In genomic region chr3:33729993-33730392, GRCh38 we compare ENCODE assay signal across 18 cellular contexts. TPM values are rescaled to one million over a fixed set of nuclear protein-coding genes. Genes with fewer than 3 reads are reported as not detected.
DNase-seq lines count a peak whose midpoint lies in the region; ATAC-seq, FAIRE-seq and TF ChIP-seq lines count a peak whose summit lies in the region.
"Had no signal": no experiment of that assay in that cellular context is flagged by ENCODE, and none has a peak within 500 bp of the region (broad histone marks: within the 10 kb centered on the region; RNA-seq: fewer than 3 reads in every experiment).

No MANE protein-coding gene starts in this region.

- no peaks in the 10 kb centered on the region for H3K36me3 Mint-ChIP-seq in progenitor cell of endocrine pancreas (ENCODE audit: insufficient read depth)
- H3K36me3 Mint-ChIP-seq: activated naive CD4-positive, alpha-beta T cell treated with anti-CD3 and anti-CD28 coated beads, Interleukin-2, amount 10 ng/mL, durations not matched to agents 7 days and 5 days had no signal

- H3K4me3 Mint-ChIP-seq in progenitor cell of endocrine pancreas (ENCODE audit: low read depth), result no peak overlapping the region
- H3K4me3 Mint-ChIP-seq: activated naive CD4-positive, alpha-beta T cell treated with anti-CD3 and anti-CD28 coated beads, Interleukin-2, amount 10 ng/mL, durations not matched to agents 7 days and 5 days had no signal

- H3K9me3 Mint-ChIP-seq in progenitor cell of endocrine pancreas (ENCODE audit: low read depth), result peaks cover 7% of the 10 kb centered on the region

- TF ChIP-seq CTCF in progenitor cell of endocrine pancreas (IDR thresholded peaks at IDR 0.05; ENCODE audit: unreplicated experiment), result no peak

- DNase-seq in GM19239 (ENCODE audit: insufficient read length, low spot score), result no peak
- DNase-seq in RPMI8226, result peak; percentile 76
- DNase-seq in NCI-H82 (lab: John Stamatoyannopoulos, UW), result no peak
- no peak for DNase-seq in cerebellar nuclear complex (lab: John Stamatoyannopoulos, UW)
- DNase-seq in stimulated activated CD4-positive, alpha-beta T cell treated with anti-CD3 and anti-CD28 coated beads, Interleukin-15, amount 100 ng/mL, for 24 hours, result no peak
- DNase-seq in progenitor cell of endocrine pancreas (ENCODE audit: low spot score, unreplicated experiment), result no peak
- DNase-seq: activated naive CD4-positive, alpha-beta T cell treated with anti-CD3 and anti-CD28 coated beads, Interleukin-2, amount 10 ng/mL, durations not matched to agents 7 days and 5 days; GF-D8; kidney; NCI-H1417 treated with DMSO at 0.1 percent for 48 hours; NCI-H2171 treated with DMSO at 0.1 percent for 48 hours; NCI-H774; stimulated activated naive CD4-positive, alpha-beta T cell; upper lobe of left lung had no signal

- peak; percentile 67 for FAIRE-seq in GM19239 (lab: Jason Lieb, UNC)
- FAIRE-seq: endometrium, H54, kidney had no signal

- peaks cover 17% of the 10 kb centered on the region for H3K27me3 Mint-ChIP-seq in progenitor cell of endocrine pancreas
- H3K27me3 Mint-ChIP-seq: activated naive CD4-positive, alpha-beta T cell treated with anti-CD3 and anti-CD28 coated beads, Interleukin-2, amount 10 ng/mL, durations not matched to agents 7 days and 5 days had no signal

- H3K4me1 Mint-ChIP-seq in progenitor cell of endocrine pancreas (ENCODE audit: low read depth), result peaks cover under 1% of the 10 kb centered on the region
- H3K4me1 Mint-ChIP-seq: activated naive CD4-positive, alpha-beta T cell treated with anti-CD3 and anti-CD28 coated beads, Interleukin-2, amount 10 ng/mL, durations not matched to agents 7 days and 5 days had no signal

- ATAC-seq in GM21786 (IDR thresholded peaks at IDR 0.05; ENCODE audit: unreplicated experiment) (peak; percentile 83), HG03439 (IDR thresholded peaks at IDR 0.05; ENCODE audit: unreplicated experiment) (peak; percentile 59)

- H3K27ac Mint-ChIP-seq in progenitor cell of endocrine pancreas, result no peak overlapping the region
- H3K27ac Mint-ChIP-seq: activated naive CD4-positive, alpha-beta T cell treated with anti-CD3 and anti-CD28 coated beads, Interleukin-2, amount 10 ng/mL, durations not matched to agents 7 days and 5 days had no signal

RNA-seq across cellular contexts. Expression of gene CLASP2, which starts 11.9 kb away (rescaled TPM):
- total RNA-seq in progenitor cell of endocrine pancreas, result 58.4 and 68.3 TPM in 2 replicates
